3 cellular contexts compared by ENCODE assay signal in genomic region chr12:64931981-64932380, GRCh38.
TF ChIP-seq lines count a peak whose summit lies in the region.

No MANE protein-coding gene starts in this region.

TF ChIP-seq in SK-N-SH, 30 proteins besides CTCF, POLR2A, EP300 and RAD21 (continues in another document):
- TF ChIP-seq SMC3 (IDR thresholded peaks at IDR 0.05; ENCODE audit: low read depth, low read length) (no peak), MEF2A (IDR thresholded peaks at IDR 0.05; ENCODE audit: borderline replicate concordance, low read depth) (no peak), FOXM1 (IDR thresholded peaks at IDR 0.05; ENCODE audit: low read depth) (no peak), GATA2 (CRISPR knock-in tag; IDR thresholded peaks at IDR 0.05) (no peak), RXRA (IDR thresholded peaks at IDR 0.05; ENCODE audit: borderline replicate concordance, low read depth) (no peak), NRF1 (IDR thresholded peaks at IDR 0.05; ENCODE audit: low read depth, low read length) (no peak), FOSL2 (IDR thresholded peaks at IDR 0.05; ENCODE audit: borderline replicate concordance, low read depth) (no peak), TEAD4 (IDR thresholded peaks at IDR 0.05; ENCODE audit: borderline replicate concordance, insufficient read depth) (no peak), MAX (IDR thresholded peaks at IDR 0.05; ENCODE audit: low read depth) (no peak), POLR2AphosphoS5 (IDR thresholded peaks at IDR 0.05; ENCODE audit: low read depth, low read length) (no peak), USF2 (IDR thresholded peaks at IDR 0.05; ENCODE audit: borderline replicate concordance, low read depth, low read length) (no peak), JUND (IDR thresholded peaks at IDR 0.05) (no peak)
- TF ChIP-seq, protein P1, sequence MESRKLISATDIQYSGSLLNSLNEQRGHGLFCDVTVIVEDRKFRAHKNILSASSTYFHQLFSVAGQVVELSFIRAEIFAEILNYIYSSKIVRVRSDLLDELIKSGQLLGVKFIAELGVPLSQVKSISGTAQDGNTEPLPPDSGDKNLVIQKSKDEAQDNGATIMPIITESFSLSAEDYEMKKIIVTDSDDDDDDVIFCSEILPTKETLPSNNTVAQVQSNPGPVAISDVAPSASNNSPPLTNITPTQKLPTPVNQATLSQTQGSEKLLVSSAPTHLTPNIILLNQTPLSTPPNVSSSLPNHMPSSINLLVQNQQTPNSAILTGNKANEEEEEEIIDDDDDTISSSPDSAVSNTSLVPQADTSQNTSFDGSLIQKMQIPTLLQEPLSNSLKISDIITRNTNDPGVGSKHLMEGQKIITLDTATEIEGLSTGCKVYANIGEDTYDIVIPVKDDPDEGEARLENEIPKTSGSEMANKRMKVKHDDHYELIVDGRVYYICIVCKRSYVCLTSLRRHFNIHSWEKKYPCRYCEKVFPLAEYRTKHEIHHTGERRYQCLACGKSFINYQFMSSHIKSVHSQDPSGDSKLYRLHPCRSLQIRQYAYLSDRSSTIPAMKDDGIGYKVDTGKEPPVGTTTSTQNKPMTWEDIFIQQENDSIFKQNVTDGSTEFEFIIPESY (IDR thresholded peaks at IDR 0.05; ENCODE audit: borderline replicate concordance, low read depth) = no peak
- TF ChIP-seq, protein P2, sequence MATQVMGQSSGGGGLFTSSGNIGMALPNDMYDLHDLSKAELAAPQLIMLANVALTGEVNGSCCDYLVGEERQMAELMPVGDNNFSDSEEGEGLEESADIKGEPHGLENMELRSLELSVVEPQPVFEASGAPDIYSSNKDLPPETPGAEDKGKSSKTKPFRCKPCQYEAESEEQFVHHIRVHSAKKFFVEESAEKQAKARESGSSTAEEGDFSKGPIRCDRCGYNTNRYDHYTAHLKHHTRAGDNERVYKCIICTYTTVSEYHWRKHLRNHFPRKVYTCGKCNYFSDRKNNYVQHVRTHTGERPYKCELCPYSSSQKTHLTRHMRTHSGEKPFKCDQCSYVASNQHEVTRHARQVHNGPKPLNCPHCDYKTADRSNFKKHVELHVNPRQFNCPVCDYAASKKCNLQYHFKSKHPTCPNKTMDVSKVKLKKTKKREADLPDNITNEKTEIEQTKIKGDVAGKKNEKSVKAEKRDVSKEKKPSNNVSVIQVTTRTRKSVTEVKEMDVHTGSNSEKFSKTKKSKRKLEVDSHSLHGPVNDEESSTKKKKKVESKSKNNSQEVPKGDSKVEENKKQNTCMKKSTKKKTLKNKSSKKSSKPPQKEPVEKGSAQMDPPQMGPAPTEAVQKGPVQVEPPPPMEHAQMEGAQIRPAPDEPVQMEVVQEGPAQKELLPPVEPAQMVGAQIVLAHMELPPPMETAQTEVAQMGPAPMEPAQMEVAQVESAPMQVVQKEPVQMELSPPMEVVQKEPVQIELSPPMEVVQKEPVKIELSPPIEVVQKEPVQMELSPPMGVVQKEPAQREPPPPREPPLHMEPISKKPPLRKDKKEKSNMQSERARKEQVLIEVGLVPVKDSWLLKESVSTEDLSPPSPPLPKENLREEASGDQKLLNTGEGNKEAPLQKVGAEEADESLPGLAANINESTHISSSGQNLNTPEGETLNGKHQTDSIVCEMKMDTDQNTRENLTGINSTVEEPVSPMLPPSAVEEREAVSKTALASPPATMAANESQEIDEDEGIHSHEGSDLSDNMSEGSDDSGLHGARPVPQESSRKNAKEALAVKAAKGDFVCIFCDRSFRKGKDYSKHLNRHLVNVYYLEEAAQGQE (IDR thresholded peaks at IDR 0.05; ENCODE audit: low read depth, low read length) = no peak

TF ChIP-seq in SK-N-SH treated with all-trans-retinoic acid at 6 μM for 48 hours, 23 proteins besides CTCF, POLR2A, EP300 and RAD21:
- TF ChIP-seq ZNF8 (CRISPR knock-in tag; IDR thresholded peaks at IDR 0.05) (no peak), PPARA (CRISPR knock-in tag; IDR thresholded peaks at IDR 0.05; ENCODE audit: borderline replicate concordance) (no peak), SNAI2 (CRISPR knock-in tag; IDR thresholded peaks at IDR 0.05) (no peak), TCF4 (CRISPR knock-in tag; IDR thresholded peaks at IDR 0.05; ENCODE audit: borderline replicate concordance) (no peak), ESRRG (CRISPR knock-in tag; IDR thresholded peaks at IDR 0.05) (no peak), ZFP3 (CRISPR knock-in tag; IDR thresholded peaks at IDR 0.05) (no peak), CSDC2 (CRISPR knock-in tag; IDR thresholded peaks at IDR 0.05) (no peak), POU6F1 (CRISPR knock-in tag; IDR thresholded peaks at IDR 0.05; ENCODE audit: borderline replicate concordance, low read depth) (no peak), ZNF70 (CRISPR knock-in tag; IDR thresholded peaks at IDR 0.05) (no peak)
- TF ChIP-seq, protein P3, sequence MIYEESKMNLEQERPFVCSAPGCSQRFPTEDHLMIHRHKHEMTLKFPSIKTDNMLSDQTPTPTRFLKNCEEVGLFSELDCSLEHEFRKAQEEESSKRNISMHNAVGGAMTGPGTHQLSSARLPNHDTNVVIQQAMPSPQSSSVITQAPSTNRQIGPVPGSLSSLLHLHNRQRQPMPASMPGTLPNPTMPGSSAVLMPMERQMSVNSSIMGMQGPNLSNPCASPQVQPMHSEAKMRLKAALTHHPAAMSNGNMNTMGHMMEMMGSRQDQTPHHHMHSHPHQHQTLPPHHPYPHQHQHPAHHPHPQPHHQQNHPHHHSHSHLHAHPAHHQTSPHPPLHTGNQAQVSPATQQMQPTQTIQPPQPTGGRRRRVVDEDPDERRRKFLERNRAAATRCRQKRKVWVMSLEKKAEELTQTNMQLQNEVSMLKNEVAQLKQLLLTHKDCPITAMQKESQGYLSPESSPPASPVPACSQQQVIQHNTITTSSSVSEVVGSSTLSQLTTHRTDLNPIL (CRISPR knock-in tag; IDR thresholded peaks at IDR 0.05; ENCODE audit: low read depth) = no peak

TF ChIP-seq in H1, 55 proteins besides CTCF, POLR2A, EP300 and RAD21:
- no peak for TF ChIP-seq SP2 (IDR thresholded peaks at IDR 0.05; ENCODE audit: low read length)
- TF ChIP-seq CREB1 (IDR thresholded peaks at IDR 0.05) = no peak
